18 cellular contexts compared by ENCODE assay signal in the genomic region with DNA sequence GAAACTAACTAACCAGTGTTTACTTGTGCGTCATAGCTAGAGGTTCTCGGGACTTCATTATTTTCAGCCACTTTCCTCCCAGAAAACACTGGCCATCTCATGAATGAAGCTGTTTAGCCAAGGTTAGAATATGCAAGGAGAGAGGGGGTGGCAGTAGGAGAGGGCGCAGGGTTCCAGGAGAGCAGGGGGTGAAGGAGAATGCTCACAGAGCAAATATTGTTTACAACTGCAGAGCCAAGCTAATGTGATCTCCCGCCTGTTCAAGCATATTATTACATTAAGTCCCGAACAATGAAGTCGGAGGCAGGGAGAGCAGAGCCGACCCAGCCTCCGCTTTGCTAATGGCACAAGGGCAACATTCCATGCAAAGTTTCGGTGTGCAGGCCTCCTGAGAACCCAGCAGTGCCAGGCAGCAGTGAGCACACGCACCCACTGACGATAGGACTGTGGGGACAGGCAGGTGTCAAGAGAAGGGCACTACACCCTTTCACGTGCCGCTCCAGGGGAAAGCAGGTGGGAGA.
DNase-seq lines count a peak whose midpoint lies in the region; ATAC-seq, FAIRE-seq and TF ChIP-seq lines count a peak whose summit lies in the region.
"Had no signal": no experiment of that assay in that cellular context is flagged by ENCODE, and none has a peak within 500 bp of the region (broad histone marks: within the 10 kb centered on the region; RNA-seq: fewer than 3 reads in every experiment).

No MANE protein-coding gene starts in this region.

- no peak for FAIRE-seq in kidney (lab: Jason Lieb, UNC)
- FAIRE-seq: GM12892 had no signal

- no peaks in the 10 kb centered on the region for H3K27me3 Mint-ChIP-seq in T-helper 17 cell

- intact Hi-C loops in kidney (cut with DNase I) = no loop called here

- H3K36me3 Mint-ChIP-seq in T-helper 17 cell (ENCODE audit: low read depth) = no peaks in the 10 kb centered on the region
- H3K36me3 Mint-ChIP-seq: CD14-positive monocyte had no signal

- in situ Hi-C loops in Caki2 (cut with HindIII; ENCODE audit: low pct_unique_long_range_greater_than_20kb, low sequenced_read_pairs) = no loop called here

- TF ChIP-seq CTCF in kidney (IDR thresholded peaks at IDR 0.05; ENCODE audit: borderline replicate concordance, extremely low read depth, insufficient read depth) (no peak), retinal pigment epithelial cell (conservative IDR thresholded peaks at IDR 0.05; ENCODE audit: low read depth, low read length) (no peak)

- no peak overlapping the region for H3K4me3 Mint-ChIP-seq in T-helper 17 cell
- H3K4me3 Mint-ChIP-seq: activated T-cell treated with anti-CD3 and anti-CD28 coated beads, Interleukin-2, amount 50 U/mL, for 72 hours; CD14-positive monocyte had no signal

- H3K9ac ChIP-seq in kidney (ENCODE audit: low read length in 2 of 2) = peak overlapping the region in 1 of 2 donors; percentile 53

- H3K36me3 ChIP-seq in kidney (ENCODE audit: control insufficient read depth in 1 of 2, insufficient read depth in 2 of 2, low read length in 2 of 2) = no peaks in the 10 kb centered on the region

- peak overlapping the region; percentile 68 to 75 for H3K27ac ChIP-seq in kidney (ENCODE audit: low read depth in 2 of 2, low read length in 2 of 2)

- ATAC-seq in T-helper 17 cell (no peak), GM18867 (IDR thresholded peaks at IDR 0.05; ENCODE audit: unreplicated experiment) (no peak)
- ATAC-seq: activated T-cell treated with anti-CD3 and anti-CD28 coated beads, Interleukin-2, amount 50 U/mL, for 72 hours; stimulated activated naive CD8-positive, alpha-beta T cell treated with anti-CD3 and anti-CD28 coated beads, Interleukin-15, Interleukin-2, amounts not matched to agents 100 U/mL and 50 U/mL, for 24 hours had no signal

- H3K4me3 ChIP-seq in kidney (ENCODE audit: low read length in 2 of 2) (no peak overlapping the region), retinal pigment epithelial cell (ENCODE audit: low read length) (no peak overlapping the region)

- peaks cover 33% of the 10 kb centered on the region for H3K4me1 Mint-ChIP-seq in T-helper 17 cell
- H3K4me1 Mint-ChIP-seq: CD14-positive monocyte had no signal

- DNase-seq in Caki2 (ENCODE audit: low read depth) = peak; percentile 47
- no peak for DNase-seq in T-helper 17 cell
- DNase-seq in kidney = no peak
- DNase-seq in retinal pigment epithelial cell (ENCODE audit: low read depth) = peak; percentile 81
- no peak for DNase-seq in occipital lobe (lab: John Stamatoyannopoulos, UW)
- DNase-seq in NCI-H1930 (lab: John Stamatoyannopoulos, UW) = no peak
- DNase-seq in T-helper 9 cell = no peak
- DNase-seq: activated CD4-positive, alpha-beta T cell treated with anti-CD3 and anti-CD28 coated beads, Interleukin-2, amount 50 U/mL, for 1 hour; activated T-cell treated with anti-CD3 and anti-CD28 coated beads, Interleukin-2, amount 50 U/mL, for 72 hours; anterior cingulate cortex; left colon; posterior cingulate gyrus; stimulated activated CD4-positive, alpha-beta T cell treated with anti-CD3 and anti-CD28 coated beads, Interleukin-4, amount 100 ng/mL, for 24 hours; stimulated activated naive CD8-positive, alpha-beta T cell treated with anti-CD3 and anti-CD28 coated beads, Interleukin-15, Interleukin-2, amounts not matched to agents 100 U/mL and 50 U/mL, for 24 hours; T-helper 2 cell had no signal

- peak overlapping the region; percentile 4 for H3K27ac Mint-ChIP-seq in T-helper 17 cell
- H3K27ac Mint-ChIP-seq: activated T-cell treated with anti-CD3 and anti-CD28 coated beads, Interleukin-2, amount 50 U/mL, for 72 hours had no signal

- H3K9me3 ChIP-seq in T-helper 17 cell (ENCODE audit: control insufficient read depth, low read length, poor library complexity, severe bottlenecking) (no peaks in the 10 kb centered on the region), kidney (ENCODE audit: control insufficient read depth in 1 of 2, low read length in 2 of 2) (no peaks in the 10 kb centered on the region)

- H3K4me1 ChIP-seq in kidney (ENCODE audit: control insufficient read depth in 1 of 2, insufficient read depth in 1 of 2, low read depth in 1 of 2, low read length in 2 of 2) = peaks cover 39 to 56% of the 10 kb centered on the region in 2 donors

Comparison
In these comparisons a context has a peak if more than half of its experiments do, and no peak if none do; other contexts are left out.
1. DNase-seq: peak in Caki2 (single experiment) and retinal pigment epithelial cell (single experiment); none in T-helper 17 cell (0 of 3), kidney (single experiment), occipital lobe (single experiment), NCI-H1930 (0 of 2) and T-helper 9 cell (single experiment).